Comparison of ENCODE assay signal across 29 cellular contexts in genomic region chr7:29975564-29975963, GRCh38. TPM values are rescaled to one million over a fixed set of nuclear protein-coding genes. Genes with fewer than 3 reads are reported as not detected.
DNase-seq lines count a peak whose midpoint lies in the region; TF ChIP-seq lines count a peak whose summit lies in the region.
"Had no signal": no experiment of that assay in that cellular context is flagged by ENCODE, and none has a peak within 500 bp of the region (broad histone marks: within the 10 kb centered on the region; RNA-seq: fewer than 3 reads in every experiment).

No MANE protein-coding gene starts in this region.

- no peak overlapping the region for H2BK120ac ChIP-seq in trophoblast cell (ENCODE audit: insufficient read depth, low read length, poor library complexity)

- H3K9ac ChIP-seq in trophoblast cell (ENCODE audit: low read length) = no peak overlapping the region

- H3K18ac ChIP-seq in trophoblast cell (ENCODE audit: low read length) = no peak overlapping the region

- H2BK5ac ChIP-seq in trophoblast cell (ENCODE audit: low read depth, low read length, poor library complexity) = no peak overlapping the region

- H4K8ac ChIP-seq in trophoblast cell (ENCODE audit: low read depth, low read length) = no peak overlapping the region

- H2BK12ac ChIP-seq in trophoblast cell (ENCODE audit: low read length) = no peak overlapping the region

- no peak for TF ChIP-seq EP300 in transverse colon (IDR thresholded peaks at IDR 0.05; ENCODE audit: low read depth)

- H2AK5ac ChIP-seq in trophoblast cell (ENCODE audit: low read length) = no peak overlapping the region

- H4K12ac ChIP-seq in trophoblast cell (ENCODE audit: low read depth, low read length) = no peak overlapping the region

- intact Hi-C loops in dorsolateral prefrontal cortex (cut with DNase I) = no loop called here
- intact Hi-C loops in uterus (cut with DNase I; ENCODE audit: low total_unique reads) = no loop called here
- intact Hi-C loops in transverse colon (cut with DNase I; ENCODE audit: low total_unique reads) = no loop called here

- H3K4me1 ChIP-seq in uterus (no peaks in the 10 kb centered on the region), transverse colon (peaks cover 0 to 11% (median 3%) of the 10 kb centered on the region in 4 donors), trophoblast cell (ENCODE audit: control insufficient read depth in 1 of 2, insufficient read depth in 2 of 2, low read length in 2 of 2) (no peaks in the 10 kb centered on the region)
- H3K4me1 ChIP-seq: breast epithelium, colonic mucosa, upper lobe of right lung had no signal

- no peak overlapping the region for H3K4ac ChIP-seq in trophoblast cell (ENCODE audit: low read depth, low read length)

- H3K27ac Mint-ChIP-seq in nephron progenitor cell = peak overlapping the region; percentile 66
- H3K27ac Mint-ChIP-seq: B cell; CD4-positive, alpha-beta memory T cell; naive thymus-derived CD4-positive, alpha-beta T cell had no signal

- no peaks in the 10 kb centered on the region for H3K79me2 ChIP-seq in trophoblast cell (ENCODE audit: control insufficient read depth, insufficient read depth, low read length, poor library complexity)

- H4K91ac ChIP-seq in trophoblast cell (ENCODE audit: low read depth, low read length) = no peak overlapping the region

- no peaks in the 10 kb centered on the region for H3K9me3 Mint-ChIP-seq in nephron progenitor cell
- H3K9me3 Mint-ChIP-seq: CD4-positive, alpha-beta memory T cell; naive thymus-derived CD4-positive, alpha-beta T cell had no signal

- no peak overlapping the region for H3K4me3 Mint-ChIP-seq in nephron progenitor cell
- H3K4me3 Mint-ChIP-seq: B cell; CD4-positive, alpha-beta memory T cell; naive thymus-derived CD4-positive, alpha-beta T cell had no signal

- in situ Hi-C loops in transverse colon (cut with MboI; ENCODE audit: low pct_ligation_motif_present in 1 of 4, low pct_unique_long_range_greater_than_20kb in 1 of 4, low sequenced_read_pairs in 3 of 4) = no loop called here

- no peak for TF ChIP-seq CTCF in dorsolateral prefrontal cortex (IDR thresholded peaks at IDR 0.05 in 54 of 56, conservative IDR thresholded peaks at IDR 0.05 in 2 of 56; ENCODE audit: low read depth in 1 of 56, partially characterized antibody in 56 of 56)
- TF ChIP-seq CTCF in nephron progenitor cell (IDR thresholded peaks at IDR 0.05) = no peak
- TF ChIP-seq CTCF in uterus (IDR thresholded peaks at IDR 0.05) = no peak
- TF ChIP-seq CTCF in transverse colon (IDR thresholded peaks at IDR 0.05) = no peak

- peak overlapping the region in 5 of 59 donors; percentile 0 to 30 (median 5) for H3K4me3 ChIP-seq in dorsolateral prefrontal cortex
- H3K4me3 ChIP-seq in uterus = no peak overlapping the region
- no peak overlapping the region for H3K4me3 ChIP-seq in transverse colon
- no peak overlapping the region for H3K4me3 ChIP-seq in trophoblast cell (ENCODE audit: low read depth, low read length)
- H3K4me3 ChIP-seq: colonic mucosa, upper lobe of right lung had no signal

- H2AFZ ChIP-seq in trophoblast cell (ENCODE audit: insufficient read depth, low read length, poor library complexity) = no peak overlapping the region

- H3K9me3 ChIP-seq in uterus (no peaks in the 10 kb centered on the region), transverse colon (no peaks in the 10 kb centered on the region), trophoblast cell (ENCODE audit: insufficient read depth, low read depth, low read length) (no peaks in the 10 kb centered on the region)
- H3K9me3 ChIP-seq: breast epithelium, colonic mucosa, upper lobe of right lung had no signal

- no peak for TF ChIP-seq POLR2A in uterus (IDR thresholded peaks at IDR 0.05)
- no peak for TF ChIP-seq POLR2A in transverse colon (IDR thresholded peaks at IDR 0.05)

- H3K36me3 Mint-ChIP-seq in nephron progenitor cell (ENCODE audit: low read depth) = peaks cover 28% of the 10 kb centered on the region
- H3K36me3 Mint-ChIP-seq: CD4-positive, alpha-beta memory T cell; naive thymus-derived CD4-positive, alpha-beta T cell had no signal

- H3K27ac ChIP-seq in dorsolateral prefrontal cortex (peak overlapping the region in 54 of 59 donors; percentile 4 to 85 (median 58)), uterus (no peak overlapping the region), transverse colon (no peak overlapping the region), trophoblast cell (ENCODE audit: low read depth, low read length) (no peak overlapping the region)
- H3K27ac ChIP-seq: breast epithelium, colonic mucosa, HL-60, upper lobe of right lung had no signal

- no peaks in the 10 kb centered on the region for H3K27me3 ChIP-seq in dorsolateral prefrontal cortex
- H3K27me3 ChIP-seq in uterus = no peaks in the 10 kb centered on the region
- H3K27me3 ChIP-seq in transverse colon = no peaks in the 10 kb centered on the region
- H3K27me3 ChIP-seq in trophoblast cell (ENCODE audit: insufficient read depth, low read length) = no peaks in the 10 kb centered on the region
- H3K27me3 ChIP-seq: breast epithelium, colonic mucosa, upper lobe of right lung had no signal

- H3K27me3 Mint-ChIP-seq in nephron progenitor cell (ENCODE audit: low read depth, poor library complexity) = no peaks in the 10 kb centered on the region
- H3K27me3 Mint-ChIP-seq: B cell had no signal

- no peak overlapping the region for H3K14ac ChIP-seq in trophoblast cell (ENCODE audit: low read length)

- H3K23ac ChIP-seq in trophoblast cell (ENCODE audit: low read length) = no peak overlapping the region

- DNase-seq in EH (ENCODE audit: low read depth) (peak; percentile 13), NCI-H1105 (lab: John Stamatoyannopoulos, UW) (peak; percentile 20), dorsolateral prefrontal cortex (no peak), nephron progenitor cell (no peak), uterus (no peak), transverse colon (no peak), NCI-H128 (lab: John Stamatoyannopoulos, UW; ENCODE audit: unreplicated experiment) (no peak), trophoblast cell (no peak)
- DNase-seq: activated CD4-positive, alpha-beta T cell treated with anti-CD3 and anti-CD28 coated beads, Interleukin-2, amount 50 U/mL, for 4 hours; activated gamma-delta T cell treated with Interleukin-2 at 50 U/mL for 16 hours; activated T-cell treated with anti-CD3 and anti-CD28 coated beads, Interleukin-2, amount 50 U/mL, for 48 hours; amygdala; CD4-positive, alpha-beta memory T cell; colonic mucosa; effector memory CD4-positive, alpha-beta T cell; KBM-7; midbrain; naive thymus-derived CD4-positive, alpha-beta T cell; NCI-H1417; NCI-H2029; NCI-H524 treated with DMSO at 0.1 percent for 48 hours; NK-92 treated with Interleukin-12 subunit alpha and Interleukin-12 subunit beta, amount 100 ng/mL, for 24 hours; PC-3; stimulated activated CD4-positive, alpha-beta T cell treated with anti-CD3 and anti-CD28 coated beads, Interleukin-4, amount 100 ng/mL, for 4 hours; T-helper 2 cell; upper lobe of right lung had no signal

- H3K36me3 ChIP-seq in uterus = no peaks in the 10 kb centered on the region
- no peaks in the 10 kb centered on the region for H3K36me3 ChIP-seq in transverse colon
- no peaks in the 10 kb centered on the region for H3K36me3 ChIP-seq in trophoblast cell (ENCODE audit: control insufficient read depth in 1 of 2, insufficient read depth in 2 of 2, low read length in 2 of 2)
- H3K36me3 ChIP-seq: breast epithelium, colonic mucosa, upper lobe of right lung had no signal

- H3K4me1 Mint-ChIP-seq in nephron progenitor cell = peaks cover 44% of the 10 kb centered on the region
- H3K4me1 Mint-ChIP-seq: CD4-positive, alpha-beta memory T cell had no signal

- WGBS in transverse colon (ENCODE audit: low coverage in 1 of 2), 2 donors = 90 to 93% methylated on average over 1 of the region's 1 CpG
- WGBS in trophoblast cell (ENCODE audit: extremely low coverage, insufficient coverage, insufficient read length) = no CpG with 5 or more reads among the region's 1 CpG

- H3K4me2 ChIP-seq in trophoblast cell (ENCODE audit: low read length) = no peak overlapping the region

- H3K79me1 ChIP-seq in trophoblast cell (ENCODE audit: low read length) = no peaks in the 10 kb centered on the region

RNA-seq across cellular contexts. Expression of gene SCRN1, which starts 14.0 kb away (rescaled TPM):
- total RNA-seq in dorsolateral prefrontal cortex = 100 to 1,000 TPM; 200 to 387 (median 298) TPM
- 10 to 100 TPM; 14.4 to 66.5 (median 44.1) TPM for total RNA-seq in uterus
- total RNA-seq in transverse colon = 10 to 100 TPM; 15.0 to 24.5 (median 17.3) TPM
- polyA plus RNA-seq in trophoblast cell (2013) = 44.0 and 47.0 TPM in 2 replicates

RNA-seq across cellular contexts. Expression of gene FKBP14, which starts 50.9 kb away (rescaled TPM):
- total RNA-seq in dorsolateral prefrontal cortex (10 to 100 TPM in 102 of 120 experiments, 1 to 10 TPM in 18; 7.0 to 20.9 (median 12.4) TPM), uterus (10 to 100 TPM in 2 of 4 donors, 1 to 10 TPM in 2; 4.9 to 86.5 (median 11.5) TPM), transverse colon (10 to 100 TPM in 2 of 4 donors, 1 to 10 TPM in 1, under 1 TPM in 1; 0.75 to 12.7 (median 9.6) TPM)
- 41.6 and 44.7 TPM in 2 replicates for polyA plus RNA-seq in trophoblast cell (2013)

RNA-seq across cellular contexts. Expression of gene PLEKHA8, which starts 52.6 kb away (rescaled TPM):
- total RNA-seq in dorsolateral prefrontal cortex (10 to 100 TPM; 11.8 to 29.6 (median 17.7) TPM), uterus (10 to 100 TPM in 2 of 4 donors, 1 to 10 TPM in 2; 6.1 to 24.4 (median 11.5) TPM), transverse colon (10 to 100 TPM in 3 of 4 donors, 1 to 10 TPM in 1; 6.6 to 16.4 (median 13.1) TPM)
- 18.2 and 18.6 TPM in 2 replicates for polyA plus RNA-seq in trophoblast cell (2013)

Comparison
In these comparisons a context has a peak if more than half of its experiments do, and no peak if none do; other contexts are left out.
1. DNase-seq: peak in EH (single experiment) and NCI-H1105 (single experiment); none in dorsolateral prefrontal cortex (0 of 10), nephron progenitor cell (single experiment), uterus (0 of 2), transverse colon (single experiment), NCI-H128 (single experiment) and trophoblast cell (0 of 2).
2. H3K27ac ChIP-seq: peak in dorsolateral prefrontal cortex (54 of 59); none in uterus (0 of 2), transverse colon (0 of 4) and trophoblast cell (single experiment).